In the genomic region with DNA sequence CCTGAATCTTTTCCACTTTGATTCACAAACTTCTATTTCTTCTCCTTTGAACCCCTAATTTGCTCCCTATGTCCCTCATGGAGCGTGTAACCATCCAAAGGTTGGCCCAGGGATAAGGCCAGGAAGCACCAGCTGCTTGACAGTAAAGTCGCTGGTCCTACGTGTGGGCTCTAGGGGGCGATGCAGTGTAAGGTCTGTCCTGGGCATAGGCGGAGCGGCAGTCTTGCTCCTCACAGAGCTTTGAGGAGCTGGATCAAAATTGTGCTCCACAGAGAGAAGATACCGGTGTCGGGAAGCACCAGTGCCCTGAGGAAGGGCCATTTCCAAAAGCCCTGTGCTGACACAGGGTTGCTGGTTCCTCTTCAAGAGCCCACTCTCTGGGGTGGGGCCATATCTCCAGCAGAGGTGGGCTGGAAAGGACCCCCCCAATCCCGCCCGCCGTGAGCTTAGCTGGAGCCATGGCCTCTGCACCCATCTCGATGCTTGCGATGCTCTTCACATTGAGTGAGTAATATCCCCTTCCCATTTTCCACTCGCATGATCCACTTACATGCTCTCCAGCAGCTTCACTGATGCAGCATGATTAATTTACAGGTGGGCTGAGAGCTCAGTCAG, we compare ENCODE assay signal across 1 cellular context.
TF ChIP-seq lines count a peak whose summit lies in the region.

No MANE protein-coding gene starts in this region.

TF ChIP-seq in SK-N-SH treated with all-trans-retinoic acid at 6 μM for 48 hours, 23 proteins besides CTCF, POLR2A, EP300 and RAD21 (continued from another document):
- TF ChIP-seq, protein P1, sequence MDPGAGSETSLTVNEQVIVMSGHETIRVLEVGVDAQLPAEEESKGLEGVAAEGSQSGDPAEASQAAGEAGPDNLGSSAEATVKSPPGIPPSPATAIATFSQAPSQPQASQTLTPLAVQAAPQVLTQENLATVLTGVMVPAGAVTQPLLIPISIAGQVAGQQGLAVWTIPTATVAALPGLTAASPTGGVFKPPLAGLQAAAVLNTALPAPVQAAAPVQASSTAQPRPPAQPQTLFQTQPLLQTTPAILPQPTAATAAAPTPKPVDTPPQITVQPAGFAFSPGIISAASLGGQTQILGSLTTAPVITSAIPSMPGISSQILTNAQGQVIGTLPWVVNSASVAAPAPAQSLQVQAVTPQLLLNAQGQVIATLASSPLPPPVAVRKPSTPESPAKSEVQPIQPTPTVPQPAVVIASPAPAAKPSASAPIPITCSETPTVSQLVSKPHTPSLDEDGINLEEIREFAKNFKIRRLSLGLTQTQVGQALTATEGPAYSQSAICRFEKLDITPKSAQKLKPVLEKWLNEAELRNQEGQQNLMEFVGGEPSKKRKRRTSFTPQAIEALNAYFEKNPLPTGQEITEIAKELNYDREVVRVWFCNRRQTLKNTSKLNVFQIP (CRISPR knock-in tag; IDR thresholded peaks at IDR 0.05; ENCODE audit: borderline replicate concordance, low read depth) = no peak
- TF ChIP-seq, protein P2, sequence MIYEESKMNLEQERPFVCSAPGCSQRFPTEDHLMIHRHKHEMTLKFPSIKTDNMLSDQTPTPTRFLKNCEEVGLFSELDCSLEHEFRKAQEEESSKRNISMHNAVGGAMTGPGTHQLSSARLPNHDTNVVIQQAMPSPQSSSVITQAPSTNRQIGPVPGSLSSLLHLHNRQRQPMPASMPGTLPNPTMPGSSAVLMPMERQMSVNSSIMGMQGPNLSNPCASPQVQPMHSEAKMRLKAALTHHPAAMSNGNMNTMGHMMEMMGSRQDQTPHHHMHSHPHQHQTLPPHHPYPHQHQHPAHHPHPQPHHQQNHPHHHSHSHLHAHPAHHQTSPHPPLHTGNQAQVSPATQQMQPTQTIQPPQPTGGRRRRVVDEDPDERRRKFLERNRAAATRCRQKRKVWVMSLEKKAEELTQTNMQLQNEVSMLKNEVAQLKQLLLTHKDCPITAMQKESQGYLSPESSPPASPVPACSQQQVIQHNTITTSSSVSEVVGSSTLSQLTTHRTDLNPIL (CRISPR knock-in tag; IDR thresholded peaks at IDR 0.05; ENCODE audit: low read depth) = no peak
- TF ChIP-seq ZNF70 (CRISPR knock-in tag; IDR thresholded peaks at IDR 0.05) = no peak
